13 cellular contexts compared by ENCODE assay signal in genomic region chr10:119479048-119479394, GRCh38.
DNase-seq lines count a peak whose midpoint lies in the region; ATAC-seq and TF ChIP-seq lines count a peak whose summit lies in the region.
"Had no signal": no experiment of that assay in that cellular context is flagged by ENCODE, and none has a peak within 500 bp of the region (broad histone marks: within the 10 kb centered on the region; RNA-seq: fewer than 3 reads in every experiment).

No MANE protein-coding gene starts in this region.

- H4K20me1 ChIP-seq in neural progenitor cell (ENCODE audit: low read depth): no peaks in the 10 kb centered on the region

- H3K36me3 ChIP-seq in neural progenitor cell (no peaks in the 10 kb centered on the region), Peyer's patch (no peaks in the 10 kb centered on the region)
- H3K36me3 ChIP-seq: SJSA1 had no signal

- DNase-seq in NCI-H2171 treated with DMSO at 0.1 percent for 48 hours (lab: John Stamatoyannopoulos, UW): peak; percentile 32
- no peak for DNase-seq in NCI-H2171 (lab: John Stamatoyannopoulos, UW)
- peak; percentile 50 for DNase-seq in Jurkat, Clone E6-1 (ENCODE audit: low read depth, low spot score)
- DNase-seq in neural progenitor cell (ENCODE audit: low spot score): no peak
- DNase-seq in Peyer's patch: no peak
- no peak for DNase-seq in NCI-H526 treated with DMSO at 0.1 percent for 48 hours (lab: John Stamatoyannopoulos, UW)
- no peak for DNase-seq in DMS114 treated with DMSO at 0.1 percent for 48 hours (lab: John Stamatoyannopoulos, UW; ENCODE audit: unreplicated experiment)
- DNase-seq: activated CD8-positive, alpha-beta memory T cell treated with anti-CD3 and anti-CD28 coated beads, Interleukin-2, amount 50 U/mL, for 4 hours; NCI-H1930 had no signal

- H3K9me3 ChIP-seq in neural progenitor cell (ENCODE audit: low read depth): no peaks in the 10 kb centered on the region
- no peaks in the 10 kb centered on the region for H3K9me3 ChIP-seq in Peyer's patch
- H3K9me3 ChIP-seq: SJSA1 had no signal

- H2AFZ ChIP-seq in neural progenitor cell (replicated peaks): no peak overlapping the region

- ATAC-seq in activated T-helper 17 cell treated with anti-CD3 and anti-CD28 coated beads, Interleukin-2, amount 50 U/mL, for 72 hours (replicated peaks): peak; percentile 29

- H3K9ac ChIP-seq in neural progenitor cell: no peak overlapping the region

- H3K4me2 ChIP-seq in neural progenitor cell: peak overlapping the region; percentile 56

- no peaks in the 10 kb centered on the region for H3K9me3 Mint-ChIP-seq in activated T-helper 17 cell treated with anti-CD3 and anti-CD28 coated beads, Interleukin-2, amount 50 U/mL, for 72 hours
- H3K9me3 Mint-ChIP-seq in neural progenitor cell: peaks cover under 1% of the 10 kb centered on the region

- H3K27me3 ChIP-seq in neural progenitor cell (peaks cover 58% of the 10 kb centered on the region), Peyer's patch (no peaks in the 10 kb centered on the region)

- H3F3A ChIP-seq in neural progenitor cell (ENCODE audit: low read depth): peaks cover 12% of the 10 kb centered on the region

- H3K79me2 ChIP-seq in neural progenitor cell (ENCODE audit: low read depth): no peaks in the 10 kb centered on the region

- H3K27ac Mint-ChIP-seq in activated T-helper 17 cell treated with anti-CD3 and anti-CD28 coated beads, Interleukin-2, amount 50 U/mL, for 72 hours: peak overlapping the region; percentile 52
- H3K27ac Mint-ChIP-seq in neural progenitor cell: peak overlapping the region; percentile 38

- peak overlapping the region; percentile 50 for H3K4me3 Mint-ChIP-seq in activated T-helper 17 cell treated with anti-CD3 and anti-CD28 coated beads, Interleukin-2, amount 50 U/mL, for 72 hours
- H3K4me3 Mint-ChIP-seq in neural progenitor cell: no peak overlapping the region

- H3K27me3 Mint-ChIP-seq in activated T-helper 17 cell treated with anti-CD3 and anti-CD28 coated beads, Interleukin-2, amount 50 U/mL, for 72 hours: no peaks in the 10 kb centered on the region
- H3K27me3 Mint-ChIP-seq in neural progenitor cell (ENCODE audit: insufficient read depth, low read depth): peaks cover 6% of the 10 kb centered on the region

- H3K36me3 Mint-ChIP-seq in activated T-helper 17 cell treated with anti-CD3 and anti-CD28 coated beads, Interleukin-2, amount 50 U/mL, for 72 hours (ENCODE audit: low read depth): no peaks in the 10 kb centered on the region
- no peaks in the 10 kb centered on the region for H3K36me3 Mint-ChIP-seq in neural progenitor cell

- H3K27ac ChIP-seq in neural progenitor cell (no peak overlapping the region), Peyer's patch (peak overlapping the region in 1 of 4 donors; percentile 67)
- H3K27ac ChIP-seq: 22Rv1, HL-60, SJSA1 had no signal

- no peak for TF ChIP-seq POLR2A in Peyer's patch (IDR thresholded peaks at IDR 0.05)

- peak overlapping the region; percentile 32 for H3K4me3 ChIP-seq in Jurkat, Clone E6-1 (ENCODE audit: low read length)
- no peak overlapping the region for H3K4me3 ChIP-seq in neural progenitor cell
- H3K4me3 ChIP-seq in Peyer's patch: no peak overlapping the region
- H3K4me3 ChIP-seq: SJSA1 had no signal

- TF ChIP-seq CTCF in neural progenitor cell (IDR thresholded peaks at IDR 0.05) (no peak), Peyer's patch (IDR thresholded peaks at IDR 0.05) (no peak)

- peaks cover 19% of the 10 kb centered on the region for H3K4me1 Mint-ChIP-seq in activated T-helper 17 cell treated with anti-CD3 and anti-CD28 coated beads, Interleukin-2, amount 50 U/mL, for 72 hours
- peaks cover 20% of the 10 kb centered on the region for H3K4me1 Mint-ChIP-seq in neural progenitor cell

- peaks cover 22% of the 10 kb centered on the region for H3K4me1 ChIP-seq in neural progenitor cell
- peaks cover 0 to 16% (median 13%) of the 10 kb centered on the region in 4 donors for H3K4me1 ChIP-seq in Peyer's patch
- H3K4me1 ChIP-seq: SJSA1 had no signal

Comparison
In these comparisons a context has a peak if more than half of its experiments do, and no peak if none do; other contexts are left out.
1. DNase-seq: peak in NCI-H2171 treated with DMSO at 0.1 percent for 48 hours (single experiment) and Jurkat, Clone E6-1 (single experiment); none in NCI-H2171 (single experiment), neural progenitor cell (single experiment), Peyer's patch (0 of 3), NCI-H526 treated with DMSO at 0.1 percent for 48 hours (single experiment) and DMS114 treated with DMSO at 0.1 percent for 48 hours (single experiment).